In genomic region chr11:26841818-26842457, GRCh38 we compare ENCODE assay signal across 12 cellular contexts.
DNase-seq lines count a peak whose midpoint lies in the region; ATAC-seq and TF ChIP-seq lines count a peak whose summit lies in the region.
"Had no signal": no experiment of that assay in that cellular context is flagged by ENCODE, and none has a peak within 500 bp of the region (broad histone marks: within the 10 kb centered on the region; RNA-seq: fewer than 3 reads in every experiment).

No MANE protein-coding gene starts in this region.

- H3K27ac ChIP-seq in lower lobe of right lung (peak overlapping the region; percentile 9), transverse colon (peak overlapping the region; percentile 34 to 55 (median 52)), mesendoderm (ENCODE audit: low read depth, low read length) (no peak overlapping the region)

- no peak overlapping the region for H3K18ac ChIP-seq in mesendoderm (ENCODE audit: low read length)

- 56 to 61% methylated on average over 2 of the region's 2 CpGs for WGBS in transverse colon (ENCODE audit: low coverage in 1 of 2), 2 donors
- no CpG with 5 or more reads among the region's 2 CpGs for WGBS in mesendoderm (ENCODE audit: extremely low coverage, insufficient coverage, low lambda C conversion rate)

- H3K23ac ChIP-seq in mesendoderm (ENCODE audit: low read length), result no peak overlapping the region

- no peaks in the 10 kb centered on the region for H3K9me2 ChIP-seq in Loucy (replicated peaks; ENCODE audit: low read depth, low read length)

- H3K4me3 ChIP-seq in Loucy (ENCODE audit: low read length, poor library complexity, severe bottlenecking), result no peak overlapping the region
- H3K4me3 ChIP-seq in lower lobe of right lung, result no peak overlapping the region
- no peak overlapping the region for H3K4me3 ChIP-seq in transverse colon
- no peak overlapping the region for H3K4me3 ChIP-seq in mesendoderm (ENCODE audit: low read length)

- no peaks in the 10 kb centered on the region for H3F3A ChIP-seq in Loucy (ENCODE audit: low read depth)

- H3K9ac ChIP-seq in Loucy (ENCODE audit: low read depth, low read length, poor library complexity, severe bottlenecking) (no peak overlapping the region), mesendoderm (ENCODE audit: low read length) (no peak overlapping the region)

- H3K79me1 ChIP-seq in mesendoderm (ENCODE audit: low read length), result no peaks in the 10 kb centered on the region

- no peaks in the 10 kb centered on the region for H3K9me3 ChIP-seq in Loucy (ENCODE audit: insufficient read depth, low read depth, low read length)
- no peaks in the 10 kb centered on the region for H3K9me3 ChIP-seq in lower lobe of right lung
- no peaks in the 10 kb centered on the region for H3K9me3 ChIP-seq in transverse colon

- intact Hi-C loops in lower lobe of right lung (cut with DNase I), result no loop called here
- intact Hi-C loops in transverse colon (cut with DNase I; ENCODE audit: low total_unique reads), result no loop called here

- TF ChIP-seq EP300 in transverse colon (IDR thresholded peaks at IDR 0.05; ENCODE audit: low read depth), result no peak

- no peak overlapping the region for H2AK5ac ChIP-seq in mesendoderm (ENCODE audit: low read length)

- no peaks in the 10 kb centered on the region for H4K20me1 ChIP-seq in Loucy (ENCODE audit: insufficient read depth, low read length, poor library complexity, severe bottlenecking)

- no peak overlapping the region for H3K56ac ChIP-seq in mesendoderm (ENCODE audit: low read length)

- in situ Hi-C loops in transverse colon (cut with MboI; ENCODE audit: low pct_ligation_motif_present in 1 of 4, low pct_unique_long_range_greater_than_20kb in 1 of 4, low sequenced_read_pairs in 3 of 4), result no loop called here

- H3K4me1 ChIP-seq in Loucy (ENCODE audit: insufficient read depth, low read length, poor library complexity, severe bottlenecking) (no peaks in the 10 kb centered on the region), lower lobe of right lung (no peaks in the 10 kb centered on the region), transverse colon (peaks cover 0 to 10% (median 0%) of the 10 kb centered on the region in 4 donors), mesendoderm (ENCODE audit: control insufficient read depth, low read depth, low read length) (no peaks in the 10 kb centered on the region)

- no peak overlapping the region for H2BK5ac ChIP-seq in mesendoderm (ENCODE audit: low read length)

- no peak overlapping the region for H3K4ac ChIP-seq in mesendoderm (ENCODE audit: low read depth, low read length)

- H2AFZ ChIP-seq in Loucy (ENCODE audit: low read length), result peak overlapping the region; percentile 13; the same call in 1 of the 2 replicates

- no peaks in the 10 kb centered on the region for H3K27me3 ChIP-seq in Loucy (ENCODE audit: insufficient read depth, low read length, poor library complexity, severe bottlenecking)
- H3K27me3 ChIP-seq in lower lobe of right lung (ENCODE audit: low read depth), result no peaks in the 10 kb centered on the region
- no peaks in the 10 kb centered on the region for H3K27me3 ChIP-seq in transverse colon
- no peaks in the 10 kb centered on the region for H3K27me3 ChIP-seq in mesendoderm (ENCODE audit: insufficient read depth, low read length, poor library complexity)

- no peak overlapping the region for H4K5ac ChIP-seq in mesendoderm (ENCODE audit: low read length)

- ATAC-seq in lower lobe of right lung (no peak), GM19328 (IDR thresholded peaks at IDR 0.05; ENCODE audit: unreplicated experiment) (no peak)
- ATAC-seq: activated naive CD8-positive, alpha-beta T cell treated with anti-CD3 and anti-CD28 coated beads, Interleukin-2, amount 50 U/mL, for 24 hours had no signal

- no peak for TF ChIP-seq POLR2A in transverse colon (IDR thresholded peaks at IDR 0.05)

- no peak overlapping the region for H2BK15ac ChIP-seq in mesendoderm (replicated peaks; ENCODE audit: low read depth)

- H3K4me2 ChIP-seq in Loucy (ENCODE audit: low read depth, low read length, poor library complexity, severe bottlenecking), result no peak overlapping the region
- no peak overlapping the region for H3K4me2 ChIP-seq in mesendoderm (ENCODE audit: low read length)

- no peaks in the 10 kb centered on the region for H3K79me2 ChIP-seq in Loucy (ENCODE audit: insufficient read depth, low read length)
- no peaks in the 10 kb centered on the region for H3K79me2 ChIP-seq in mesendoderm (ENCODE audit: control insufficient read depth, insufficient read depth, low read length)

- DNase-seq in dedifferentiated amniotic fluid mesenchymal stem cell (ENCODE audit: extremely low spot score) (peak; percentile 62), lower lobe of right lung (no peak), transverse colon (no peak), cortex of kidney (lab: John Stamatoyannopoulos, UW) (no peak), mesendoderm (no peak)
- DNase-seq in stimulated activated CD4-positive, alpha-beta T cell treated with anti-CD3 and anti-CD28 coated beads, Interleukin-4, amount 100 ng/mL, for 4 hours, result no peak
- DNase-seq: activated naive CD8-positive, alpha-beta T cell treated with anti-CD3 and anti-CD28 coated beads, Interleukin-2, amount 50 U/mL, for 24 hours; OCI-M1; stimulated activated CD4-positive, alpha-beta T cell treated with anti-CD3 and anti-CD28 coated beads, Interleukin-2, amount 100 ng/mL, for 24 hours; stimulated activated naive CD4-positive, alpha-beta T cell treated with Interleukin-2 at 50 U/mL for 16 hours had no signal

- H2BK120ac ChIP-seq in mesendoderm (ENCODE audit: low read depth, low read length), result no peak overlapping the region

- H3K36me3 ChIP-seq in Loucy (ENCODE audit: insufficient read depth, low read length) (no peaks in the 10 kb centered on the region), lower lobe of right lung (no peaks in the 10 kb centered on the region), transverse colon (no peaks in the 10 kb centered on the region), mesendoderm (ENCODE audit: control insufficient read depth, insufficient read depth, low read length) (no peaks in the 10 kb centered on the region)

- TF ChIP-seq CTCF in Loucy (conservative IDR thresholded peaks at IDR 0.05; ENCODE audit: low read length) (no peak), lower lobe of right lung (IDR thresholded peaks at IDR 0.05) (no peak), transverse colon (IDR thresholded peaks at IDR 0.05) (no peak)

- no peak overlapping the region for H4K8ac ChIP-seq in mesendoderm (ENCODE audit: low read depth, low read length)
